ENCODE assay signal across 18 cellular contexts in the genomic region with DNA sequence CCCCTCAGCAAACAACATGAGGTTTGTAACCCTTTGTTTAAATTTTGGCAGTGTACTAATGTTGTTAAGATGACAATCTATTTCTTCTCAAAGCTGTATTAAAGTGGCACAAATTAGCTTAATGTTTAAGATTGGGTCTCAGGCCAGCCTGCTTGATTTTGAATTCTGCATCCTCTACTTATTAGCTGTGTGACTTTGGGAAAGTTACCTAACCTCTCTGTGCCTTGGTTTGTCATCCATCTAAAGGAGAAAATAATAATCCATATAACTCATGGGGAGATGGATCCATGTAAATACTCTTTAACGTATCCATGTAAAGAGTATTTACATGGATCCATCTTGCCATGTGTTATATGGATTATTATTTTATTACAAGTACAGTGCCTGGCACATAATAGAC. TPM values are rescaled to one million over a fixed set of nuclear protein-coding genes. Genes with fewer than 3 reads are reported as not detected.
"Had no signal": no experiment of that assay in that cellular context is flagged by ENCODE, and none has a peak within 500 bp of the region (broad histone marks: within the 10 kb centered on the region; RNA-seq: fewer than 3 reads in every experiment).

No MANE protein-coding gene starts in this region.

- H3K9me3 Mint-ChIP-seq: IgD-negative memory B cell had no signal

- H3K27ac ChIP-seq: RWPE1 had no signal

- H3K9me3 ChIP-seq: MG63 had no signal

- H3K4me3 Mint-ChIP-seq: IgD-negative memory B cell had no signal

- DNase-seq: KBM-7, NCI-H1092, NCI-H1105 treated with DMSO at 0.1 percent for 48 hours, NCI-H1417 treated with DMSO at 0.1 percent for 48 hours, NCI-H146, NCI-H1694 treated with DMSO at 0.1 percent for 48 hours, NCI-H1930, NCI-H2081, NCI-H2107, NCI-H2227 treated with DMSO at 0.1 percent for 48 hours, NCI-H524, NCI-H526 treated with DMSO at 0.1 percent for 48 hours, NCI-H748 treated with DMSO at 0.1 percent for 48 hours, SHP77 had no signal

- H3K4me3 ChIP-seq: MG63 had no signal

- H3K36me3 Mint-ChIP-seq: IgD-negative memory B cell had no signal

- H3K36me3 ChIP-seq: MG63 had no signal

- H3K27ac Mint-ChIP-seq: IgD-negative memory B cell had no signal

RNA-seq across cellular contexts. Expression of gene TRPM8, which starts 2.1 kb away (rescaled TPM):
- total RNA-seq: NCI-H460 had no signal
- polyA plus RNA-seq: IgD-negative memory B cell had no signal
